In the genomic region with DNA sequence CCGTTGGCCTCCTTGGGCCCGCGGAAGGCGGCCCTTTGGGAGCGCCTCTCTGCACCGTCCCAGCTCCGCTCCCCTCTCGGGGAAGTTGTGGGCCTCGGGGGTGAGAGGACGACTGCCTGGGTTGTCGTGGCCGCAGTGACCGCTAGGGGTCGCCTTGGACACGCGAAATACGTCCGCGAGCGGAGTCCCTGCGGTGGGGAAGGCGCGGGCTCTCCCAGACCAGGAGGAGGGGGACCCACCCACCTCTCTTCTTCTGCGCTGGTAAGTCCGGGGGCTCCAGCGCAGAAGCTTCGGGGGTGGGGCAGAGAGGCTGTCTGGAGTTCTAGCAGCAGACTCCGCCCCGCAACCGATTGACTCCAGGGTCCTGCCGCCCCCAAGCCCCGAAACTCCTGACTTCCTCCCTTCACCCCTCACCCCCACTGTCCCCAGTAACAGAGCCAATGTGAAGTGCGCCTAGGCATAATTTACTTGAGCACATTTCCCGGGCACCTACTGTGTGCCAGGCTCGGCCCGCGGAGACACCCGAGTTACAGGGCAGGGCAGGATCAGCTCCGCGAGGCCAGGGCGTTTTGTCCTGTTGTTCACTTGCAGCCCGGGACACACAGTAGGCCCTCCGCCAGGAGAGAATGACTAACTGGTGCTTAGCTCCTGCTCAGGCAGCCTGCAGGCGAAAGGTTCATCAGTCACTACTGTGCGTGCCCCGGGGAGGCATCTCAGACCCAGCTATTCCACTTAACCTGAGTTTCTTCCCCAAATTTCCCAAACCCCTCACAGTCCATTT, we compare ENCODE assay signal across 8 cellular contexts. TPM values are rescaled to one million over a fixed set of nuclear protein-coding genes. Genes with fewer than 3 reads are reported as not detected.
DNase-seq lines count a peak whose midpoint lies in the region; ATAC-seq and TF ChIP-seq lines count a peak whose summit lies in the region.

No MANE protein-coding gene starts in this region.

- no peaks in the 10 kb centered on the region for H3K36me3 ChIP-seq in CD8-positive, alpha-beta memory T cell (ENCODE audit: insufficient read depth, low read length)
- H3K36me3 ChIP-seq in HUES6 (ENCODE audit: control insufficient read depth, insufficient read depth, low read length) (no peaks in the 10 kb centered on the region), heart left ventricle (no peaks in the 10 kb centered on the region)

- no peaks in the 10 kb centered on the region for H3K9me3 ChIP-seq in CD8-positive, alpha-beta memory T cell (ENCODE audit: low read length)
- H3K9me3 ChIP-seq in HUES6 (ENCODE audit: control insufficient read depth, insufficient read depth, low read depth, low read length) (no peaks in the 10 kb centered on the region), heart left ventricle (no peaks in the 10 kb centered on the region)

- TF ChIP-seq POLR2A in heart left ventricle (IDR thresholded peaks at IDR 0.05) = no peak

- H3K36me3 Mint-ChIP-seq in CD8-positive, alpha-beta memory T cell = no peaks in the 10 kb centered on the region
- H3K36me3 Mint-ChIP-seq in activated naive CD8-positive, alpha-beta T cell treated with anti-CD3 and anti-CD28 coated beads for 36 hours = no peaks in the 10 kb centered on the region
- no peaks in the 10 kb centered on the region for H3K36me3 Mint-ChIP-seq in type B pancreatic cell

- 10 to 24% (median 12%) methylated on average over 15 to 46 of the region's 46 CpGs for WGBS in heart left ventricle, 4 donors

- H3K4me3 ChIP-seq in CD8-positive, alpha-beta memory T cell (ENCODE audit: low read length) = peak overlapping the region; percentile 55
- peak overlapping the region; percentile 54 for H3K4me3 ChIP-seq in HUES6 (ENCODE audit: low read depth, low read length)
- peak overlapping the region in 10 of 12 donors; percentile 42 to 69 (median 52) for H3K4me3 ChIP-seq in heart left ventricle

- peaks cover 7 to 18% (median 10%) of the 10 kb centered on the region in 3 donors for H3K4me1 Mint-ChIP-seq in CD8-positive, alpha-beta memory T cell
- peaks cover 11% of the 10 kb centered on the region for H3K4me1 Mint-ChIP-seq in activated naive CD8-positive, alpha-beta T cell treated with anti-CD3 and anti-CD28 coated beads for 36 hours
- peaks cover 18% of the 10 kb centered on the region for H3K4me1 Mint-ChIP-seq in type B pancreatic cell (ENCODE audit: unreplicated experiment)

- peak; percentile 78 for ATAC-seq in GM19467 (IDR thresholded peaks at IDR 0.05; ENCODE audit: unreplicated experiment)
- ATAC-seq in SK-N-SH treated with all-trans-retinoic acid at 6 μM for 48 hours = peak; percentile 87
- ATAC-seq in heart left ventricle = peak; percentile 57 to 84 (median 79)

- POLR2A ChIA-PET in CD8-positive, alpha-beta memory T cell (lab: Charles Lee) = no interaction called here

- peaks cover 0 to 5% of the 10 kb centered on the region in 2 donors for H3K27me3 Mint-ChIP-seq in CD8-positive, alpha-beta memory T cell
- H3K27me3 Mint-ChIP-seq in activated naive CD8-positive, alpha-beta T cell treated with anti-CD3 and anti-CD28 coated beads for 36 hours = peaks cover 17% of the 10 kb centered on the region
- H3K27me3 Mint-ChIP-seq in type B pancreatic cell = no peaks in the 10 kb centered on the region

- intact Hi-C loops in heart left ventricle (cut with DNase I) = loop anchor here in 7 of 10 donors (5.0 to 10.0 kb wide), 4 partner anchors 39 to 357 kb away; a partner anchor contains a TSS
- intact Hi-C loops in posterior cingulate gyrus (cut with DNase I) = loop anchor here (5.0 kb wide), 1 partner anchor 171 kb away; a partner anchor contains a TSS

- H3K9me3 Mint-ChIP-seq in CD8-positive, alpha-beta memory T cell = no peaks in the 10 kb centered on the region
- no peaks in the 10 kb centered on the region for H3K9me3 Mint-ChIP-seq in activated naive CD8-positive, alpha-beta T cell treated with anti-CD3 and anti-CD28 coated beads for 36 hours
- H3K9me3 Mint-ChIP-seq in type B pancreatic cell = no peaks in the 10 kb centered on the region

- H3K27ac ChIP-seq in CD8-positive, alpha-beta memory T cell (ENCODE audit: low read depth, low read length) = no peak overlapping the region
- H3K27ac ChIP-seq in HUES6 (ENCODE audit: low read depth, low read length) (no peak overlapping the region), heart left ventricle (peak overlapping the region in 1 of 12 donors; percentile 1)

- peak overlapping the region; percentile 61 to 89 (median 71) for H3K4me3 Mint-ChIP-seq in CD8-positive, alpha-beta memory T cell
- peak overlapping the region; percentile 50 for H3K4me3 Mint-ChIP-seq in activated naive CD8-positive, alpha-beta T cell treated with anti-CD3 and anti-CD28 coated beads for 36 hours
- H3K4me3 Mint-ChIP-seq in type B pancreatic cell = peak overlapping the region; percentile 73

- peak overlapping the region in 2 of 8 donors; percentile 33 to 48 for H3K27ac Mint-ChIP-seq in CD8-positive, alpha-beta memory T cell
- H3K27ac Mint-ChIP-seq in activated naive CD8-positive, alpha-beta T cell treated with anti-CD3 and anti-CD28 coated beads for 36 hours = no peak overlapping the region
- peak overlapping the region; percentile 34 for H3K27ac Mint-ChIP-seq in type B pancreatic cell

- H3K4me1 ChIP-seq in CD8-positive, alpha-beta memory T cell (ENCODE audit: insufficient read depth, low read length) = peaks cover 10% of the 10 kb centered on the region
- H3K4me1 ChIP-seq in HUES6 (ENCODE audit: control insufficient read depth, insufficient read depth, low read length) = peaks cover 24% of the 10 kb centered on the region
- peaks cover 0 to 51% (median 30%) of the 10 kb centered on the region in 12 donors for H3K4me1 ChIP-seq in heart left ventricle

- H3K27me3 ChIP-seq in CD8-positive, alpha-beta memory T cell (ENCODE audit: insufficient read depth, low read length, poor library complexity, severe bottlenecking) = no peaks in the 10 kb centered on the region
- H3K27me3 ChIP-seq in HUES6 (ENCODE audit: control insufficient read depth, insufficient read depth, low read length) (peaks cover 7% of the 10 kb centered on the region; the same call in 1 of the 2 replicates), heart left ventricle (no peaks in the 10 kb centered on the region)

- TF ChIP-seq CTCF in heart left ventricle (IDR thresholded peaks at IDR 0.05) = peak; percentile 90 to 98 (median 93)
- peak; percentile 99 for TF ChIP-seq CTCF in type B pancreatic cell (conservative IDR thresholded peaks at IDR 0.05)

- no peak overlapping the region for H3K9ac ChIP-seq in HUES6 (ENCODE audit: low read length)

- peak; percentile 72 to 89 (median 84) for DNase-seq in CD8-positive, alpha-beta memory T cell
- DNase-seq in activated naive CD8-positive, alpha-beta T cell treated with anti-CD3 and anti-CD28 coated beads for 36 hours = peak; percentile 87
- DNase-seq in heart left ventricle = peak; percentile 89 to 94 (median 91)
- DNase-seq in posterior cingulate gyrus = peak; percentile 77 to 98 (median 94)
- DNase-seq in type B pancreatic cell (ENCODE audit: extremely low spot score, unreplicated experiment) = peak; percentile 97

- CTCF ChIA-PET in CD8-positive, alpha-beta memory T cell (lab: Charles Lee) = interaction anchor here (0.6 to 2.7 kb wide), 21 partner anchors 8 to 354 kb away, joined by 3 to 31 read pairs (median 4); a partner anchor contains a TSS

TF ChIP-seq in SK-N-SH treated with all-trans-retinoic acid at 6 μM for 48 hours, 23 proteins besides CTCF, POLR2A, EP300 and RAD21 (continues in another document):
- 0 out of 2 replicates have a peak, but pooled peaks have one; percentile 34 for TF ChIP-seq ESRRG (CRISPR knock-in tag; IDR thresholded peaks at IDR 0.05)
- TF ChIP-seq, protein P1, sequence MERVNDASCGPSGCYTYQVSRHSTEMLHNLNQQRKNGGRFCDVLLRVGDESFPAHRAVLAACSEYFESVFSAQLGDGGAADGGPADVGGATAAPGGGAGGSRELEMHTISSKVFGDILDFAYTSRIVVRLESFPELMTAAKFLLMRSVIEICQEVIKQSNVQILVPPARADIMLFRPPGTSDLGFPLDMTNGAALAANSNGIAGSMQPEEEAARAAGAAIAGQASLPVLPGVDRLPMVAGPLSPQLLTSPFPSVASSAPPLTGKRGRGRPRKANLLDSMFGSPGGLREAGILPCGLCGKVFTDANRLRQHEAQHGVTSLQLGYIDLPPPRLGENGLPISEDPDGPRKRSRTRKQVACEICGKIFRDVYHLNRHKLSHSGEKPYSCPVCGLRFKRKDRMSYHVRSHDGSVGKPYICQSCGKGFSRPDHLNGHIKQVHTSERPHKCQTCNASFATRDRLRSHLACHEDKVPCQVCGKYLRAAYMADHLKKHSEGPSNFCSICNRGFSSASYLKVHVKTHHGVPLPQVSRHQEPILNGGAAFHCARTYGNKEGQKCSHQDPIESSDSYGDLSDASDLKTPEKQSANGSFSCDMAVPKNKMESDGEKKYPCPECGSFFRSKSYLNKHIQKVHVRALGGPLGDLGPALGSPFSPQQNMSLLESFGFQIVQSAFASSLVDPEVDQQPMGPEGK (CRISPR knock-in tag; IDR thresholded peaks at IDR 0.05; ENCODE audit: borderline replicate concordance) = peak; percentile 7; the same call in 1 of the 2 replicates
- TF ChIP-seq, protein P2, sequence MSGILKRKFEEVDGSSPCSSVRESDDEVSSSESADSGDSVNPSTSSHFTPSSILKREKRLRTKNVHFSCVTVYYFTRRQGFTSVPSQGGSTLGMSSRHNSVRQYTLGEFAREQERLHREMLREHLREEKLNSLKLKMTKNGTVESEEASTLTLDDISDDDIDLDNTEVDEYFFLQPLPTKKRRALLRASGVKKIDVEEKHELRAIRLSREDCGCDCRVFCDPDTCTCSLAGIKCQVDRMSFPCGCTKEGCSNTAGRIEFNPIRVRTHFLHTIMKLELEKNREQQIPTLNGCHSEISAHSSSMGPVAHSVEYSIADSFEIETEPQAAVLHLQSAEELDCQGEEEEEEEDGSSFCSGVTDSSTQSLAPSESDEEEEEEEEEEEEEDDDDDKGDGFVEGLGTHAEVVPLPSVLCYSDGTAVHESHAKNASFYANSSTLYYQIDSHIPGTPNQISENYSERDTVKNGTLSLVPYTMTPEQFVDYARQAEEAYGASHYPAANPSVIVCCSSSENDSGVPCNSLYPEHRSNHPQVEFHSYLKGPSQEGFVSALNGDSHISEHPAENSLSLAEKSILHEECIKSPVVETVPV (CRISPR knock-in tag; IDR thresholded peaks at IDR 0.05) = peak; percentile 16; the same call in 1 of the 2 replicates
- TF ChIP-seq ZFP30 (CRISPR knock-in tag; IDR thresholded peaks at IDR 0.05) = peak; percentile 33; the same call in 1 of the 2 replicates

RNA-seq across cellular contexts. Expression of a gene that starts 32.8 kb away (rescaled TPM):
- not detected for total RNA-seq in CD8-positive, alpha-beta memory T cell
- polyA plus RNA-seq in CD8-positive, alpha-beta memory T cell = not detected
- not detected for total RNA-seq in activated naive CD8-positive, alpha-beta T cell treated with anti-CD3 and anti-CD28 coated beads for 36 hours
- total RNA-seq in heart left ventricle (1 to 10 TPM in 5 of 9 donors, under 1 TPM in 4; 0.44 to 4.1 (median 1.1) TPM), type B pancreatic cell (ENCODE audit: low replicate concordance) (not detected in 2 replicates)
- 1 to 10 TPM; 1.2 to 1.3 TPM for polyA plus RNA-seq in heart left ventricle

RNA-seq across cellular contexts. Expression of a gene that starts 59.7 kb away (rescaled TPM):
- total RNA-seq in CD8-positive, alpha-beta memory T cell = 1 to 10 TPM; 6.6 to 7.1 TPM
- polyA plus RNA-seq in CD8-positive, alpha-beta memory T cell = 10.6 TPM
- 1 to 10 TPM; 6.0 to 6.4 TPM for total RNA-seq in activated naive CD8-positive, alpha-beta T cell treated with anti-CD3 and anti-CD28 coated beads for 36 hours
- total RNA-seq in heart left ventricle (10 to 100 TPM in 3 of 9 donors, 1 to 10 TPM in 6; 6.0 to 14.6 (median 6.9) TPM), type B pancreatic cell (ENCODE audit: low replicate concordance) (15.7 and 25.4 TPM in 2 replicates)
- polyA plus RNA-seq in heart left ventricle = 1 to 10 TPM; 2.9 to 8.0 TPM
